In genomic region chr2:36373149-36373880, GRCh38 we compare ENCODE assay signal across 1 cellular context.
TF ChIP-seq lines count a peak whose summit lies in the region.

No MANE protein-coding gene starts in this region.

TF ChIP-seq in A549, 52 proteins besides CTCF, POLR2A, EP300 and RAD21 (continued from another document):
- no peak for TF ChIP-seq BHLHE40 (IDR thresholded peaks at IDR 0.05; ENCODE audit: low read depth, low read length)
- no peak for TF ChIP-seq ZC3H11A (IDR thresholded peaks at IDR 0.05)
- no peak for TF ChIP-seq EHF (CRISPR knock-in tag; IDR thresholded peaks at IDR 0.05)
- no peak for TF ChIP-seq ZNF302 (CRISPR knock-in tag; IDR thresholded peaks at IDR 0.05)
- TF ChIP-seq HOXB5 (CRISPR knock-in tag; IDR thresholded peaks at IDR 0.05): peak; percentile 30
- TF ChIP-seq RARB (CRISPR knock-in tag; IDR thresholded peaks at IDR 0.05): no peak
- TF ChIP-seq KDM1A (IDR thresholded peaks at IDR 0.05; ENCODE audit: low read depth): no peak
- no peak for TF ChIP-seq NFE2L2 (conservative IDR thresholded peaks at IDR 0.05; ENCODE audit: low read length)
- no peak for TF ChIP-seq CBX8 (IDR thresholded peaks at IDR 0.05)
- TF ChIP-seq USF2 (IDR thresholded peaks at IDR 0.05): no peak
- TF ChIP-seq HEYL (CRISPR knock-in tag; IDR thresholded peaks at IDR 0.05): no peak
- TF ChIP-seq REST (IDR thresholded peaks at IDR 0.05): no peak
- no peak for TF ChIP-seq ZFP36 (IDR thresholded peaks at IDR 0.05; ENCODE audit: borderline replicate concordance, partially characterized antibody)
- no peak for TF ChIP-seq PHF8 (IDR thresholded peaks at IDR 0.05; ENCODE audit: borderline replicate concordance, low read depth)
- TF ChIP-seq JUN (IDR thresholded peaks at IDR 0.05): peak in 1 of 2 experiments; percentile 71; a peak in 1 of 5 replicates
- peak; percentile 90 for TF ChIP-seq FOXS1 (CRISPR knock-in tag; IDR thresholded peaks at IDR 0.05)
- TF ChIP-seq HOXB13 (CRISPR knock-in tag; IDR thresholded peaks at IDR 0.05; ENCODE audit: low read depth): 0 out of 2 replicates have a peak, but pooled peaks have one; percentile 15
- TF ChIP-seq NPAS2 (CRISPR knock-in tag; IDR thresholded peaks at IDR 0.05; ENCODE audit: borderline replicate concordance): no peak
- no peak for TF ChIP-seq ELK1 (IDR thresholded peaks at IDR 0.05; ENCODE audit: low read depth, low read length)
- no peak for TF ChIP-seq SREBF2 (IDR thresholded peaks at IDR 0.05)
- TF ChIP-seq CEBPB (IDR thresholded peaks at IDR 0.05): peak; percentile 93 to 95
- TF ChIP-seq E2F6 (IDR thresholded peaks at IDR 0.05; ENCODE audit: borderline replicate concordance, low read depth): no peak
- peak; percentile 77; the same call in 1 of the 3 replicates for TF ChIP-seq BCL3 (IDR thresholded peaks at IDR 0.05)
- TF ChIP-seq MAZ (IDR thresholded peaks at IDR 0.05; ENCODE audit: borderline replicate concordance, low read depth, low read length): no peak
- no peak for TF ChIP-seq CHD4 (IDR thresholded peaks at IDR 0.05; ENCODE audit: borderline replicate concordance)
- TF ChIP-seq ZSCAN20 (CRISPR knock-in tag; IDR thresholded peaks at IDR 0.05): no peak
- TF ChIP-seq ESRRA (IDR thresholded peaks at IDR 0.05; ENCODE audit: borderline replicate concordance, low read length): no peak
- no peak for TF ChIP-seq CBX2 (IDR thresholded peaks at IDR 0.05; ENCODE audit: borderline replicate concordance, low read depth)
- TF ChIP-seq MYC (IDR thresholded peaks at IDR 0.05; ENCODE audit: borderline replicate concordance, low read length): no peak
- no peak for TF ChIP-seq MAFK (IDR thresholded peaks at IDR 0.05; ENCODE audit: partially characterized antibody)
